9 cellular contexts compared by ENCODE assay signal in the genomic region with DNA sequence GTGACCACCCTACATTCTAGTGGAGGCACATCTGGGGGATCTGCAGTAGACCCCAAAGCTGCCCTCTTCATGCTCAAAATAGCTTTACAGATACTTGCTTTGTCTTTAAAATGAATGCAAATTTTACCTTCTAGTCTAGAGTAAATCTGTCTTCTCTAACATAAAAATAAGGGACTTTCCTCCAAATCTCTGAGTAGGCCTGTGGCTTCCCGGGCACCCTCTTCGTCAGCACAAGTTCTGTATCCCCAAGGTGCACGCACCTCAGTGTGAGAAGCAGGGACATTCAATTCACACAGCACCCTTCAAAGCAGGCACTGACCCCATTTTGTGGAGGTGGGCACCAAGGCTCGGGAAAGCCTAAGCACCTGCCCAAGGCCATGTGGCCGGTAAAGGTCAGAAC. TPM values are rescaled to one million over a fixed set of nuclear protein-coding genes. Genes with fewer than 3 reads are reported as not detected.
A peak's percentile ranks its signal among the peaks of the same experiment; 100 is the strongest.
DNase-seq lines count a peak whose midpoint lies in the region; ATAC-seq and TF ChIP-seq lines count a peak whose summit lies in the region.
"Had no signal": no experiment of that assay in that cellular context is flagged by ENCODE, and none has a peak within 500 bp of the region (broad histone marks: within the 10 kb centered on the region; RNA-seq: fewer than 3 reads in every experiment).

No MANE protein-coding gene starts in this region.

- H3K27ac ChIP-seq in thymus (ENCODE audit: low read depth): peak overlapping the region; percentile 39

- peaks cover 52% of the 10 kb centered on the region for H3K4me1 Mint-ChIP-seq in activated T-cell treated with anti-CD3 and anti-CD28 coated beads, Interleukin-2, amount 50 U/mL, for 4 hours (ENCODE audit: low read depth)
- H3K4me1 Mint-ChIP-seq in endothelial cell (ENCODE audit: unreplicated experiment) (peaks cover 11% of the 10 kb centered on the region), progenitor cell of endocrine pancreas (ENCODE audit: low read depth) (no peaks in the 10 kb centered on the region)

- H3K27ac Mint-ChIP-seq in endothelial cell (ENCODE audit: unreplicated experiment) (no peak overlapping the region), progenitor cell of endocrine pancreas (no peak overlapping the region)

- H3K9me3 Mint-ChIP-seq in activated T-cell treated with anti-CD3 and anti-CD28 coated beads, Interleukin-2, amount 50 U/mL, for 4 hours: no peaks in the 10 kb centered on the region
- H3K9me3 Mint-ChIP-seq in endothelial cell (ENCODE audit: unreplicated experiment) (no peaks in the 10 kb centered on the region), progenitor cell of endocrine pancreas (ENCODE audit: low read depth) (no peaks in the 10 kb centered on the region)

- peak overlapping the region; percentile 34 for H3K4me3 Mint-ChIP-seq in activated T-cell treated with anti-CD3 and anti-CD28 coated beads, Interleukin-2, amount 50 U/mL, for 4 hours
- H3K4me3 Mint-ChIP-seq in endothelial cell (ENCODE audit: unreplicated experiment): peak overlapping the region; percentile 1
- no peak overlapping the region for H3K4me3 Mint-ChIP-seq in progenitor cell of endocrine pancreas (ENCODE audit: low read depth)

- no peaks in the 10 kb centered on the region for H3K9me3 ChIP-seq in thymus (ENCODE audit: control insufficient read depth)

- H3K27me3 Mint-ChIP-seq in activated T-cell treated with anti-CD3 and anti-CD28 coated beads, Interleukin-2, amount 50 U/mL, for 4 hours (ENCODE audit: low read depth): no peaks in the 10 kb centered on the region
- H3K27me3 Mint-ChIP-seq in endothelial cell (ENCODE audit: unreplicated experiment): peaks cover 8% of the 10 kb centered on the region
- H3K27me3 Mint-ChIP-seq in progenitor cell of endocrine pancreas: no peaks in the 10 kb centered on the region

- peak; percentile 49 to 71 for ATAC-seq in activated T-cell treated with anti-CD3 and anti-CD28 coated beads, Interleukin-2, amount 50 U/mL, for 4 hours
- ATAC-seq in SK-N-SH treated with all-trans-retinoic acid at 6 μM for 48 hours: no peak

- peaks cover 28% of the 10 kb centered on the region for H3K36me3 Mint-ChIP-seq in activated T-cell treated with anti-CD3 and anti-CD28 coated beads, Interleukin-2, amount 50 U/mL, for 4 hours (ENCODE audit: insufficient read depth)
- H3K36me3 Mint-ChIP-seq in endothelial cell (ENCODE audit: low read depth, unreplicated experiment) (peaks cover 49% of the 10 kb centered on the region), progenitor cell of endocrine pancreas (ENCODE audit: insufficient read depth) (peaks cover 14% of the 10 kb centered on the region)

- H3K4me1 ChIP-seq in thymus (ENCODE audit: control insufficient read depth, insufficient read depth, low read length): peaks cover 7% of the 10 kb centered on the region

- TF ChIP-seq CTCF in endothelial cell (IDR thresholded peaks at IDR 0.05; ENCODE audit: unreplicated experiment) (no peak), progenitor cell of endocrine pancreas (IDR thresholded peaks at IDR 0.05; ENCODE audit: unreplicated experiment) (no peak)

- no peak overlapping the region for H3K4me3 ChIP-seq in thymus (ENCODE audit: low read length)

- H3K27me3 ChIP-seq in thymus (ENCODE audit: control insufficient read depth, insufficient read depth): no peaks in the 10 kb centered on the region

- WGBS in thymus: 93% methylated on average over 5 of the region's 5 CpGs

- H3K36me3 ChIP-seq in thymus (ENCODE audit: control insufficient read depth, insufficient read depth): peaks cover 82% of the 10 kb centered on the region

- DNase-seq in activated T-cell treated with anti-CD3 and anti-CD28 coated beads, Interleukin-2, amount 50 U/mL, for 4 hours: peak; percentile 30
- DNase-seq in activated T-cell treated with anti-CD3 and anti-CD28 coated beads for 4 hours: no peak
- peak; percentile 28 for DNase-seq in T follicular helper cell (ENCODE audit: low read depth)
- DNase-seq in endothelial cell (ENCODE audit: low spot score): no peak
- no peak for DNase-seq in RKO (ENCODE audit: low spot score)
- no peak for DNase-seq in progenitor cell of endocrine pancreas (ENCODE audit: low spot score, unreplicated experiment)
- DNase-seq: NCI-H748 treated with DMSO at 0.1 percent for 48 hours had no signal

TF ChIP-seq in SK-N-SH treated with all-trans-retinoic acid at 6 μM for 48 hours, 23 proteins besides CTCF, POLR2A, EP300 and RAD21:
- no peak for TF ChIP-seq TOX (CRISPR knock-in tag; IDR thresholded peaks at IDR 0.05; ENCODE audit: borderline replicate concordance)
- no peak for TF ChIP-seq ZNF565 (CRISPR knock-in tag; conservative IDR thresholded peaks at IDR 0.05; ENCODE audit: low read depth)

RNA-seq across cellular contexts. Expression of gene MEF2D, which starts 19.0 kb away (rescaled TPM):
- 10 to 100 TPM; 42.5 to 50.9 (median 46.3) TPM for total RNA-seq in activated T-cell treated with anti-CD3 and anti-CD28 coated beads, Interleukin-2, amount 50 U/mL, for 4 hours
- total RNA-seq in endothelial cell (ENCODE audit: unreplicated experiment): 45.2 TPM
- 26.3 TPM for polyA plus RNA-seq in thymus
- 20.2 and 26.6 TPM in 2 replicates for total RNA-seq in progenitor cell of endocrine pancreas

Comparison
In these comparisons a context has a peak if more than half of its experiments do, and no peak if none do; other contexts are left out.
1. DNase-seq: peak in activated T-cell treated with anti-CD3 and anti-CD28 coated beads, Interleukin-2, amount 50 U/mL, for 4 hours (single experiment) and T follicular helper cell (single experiment); none in activated T-cell treated with anti-CD3 and anti-CD28 coated beads for 4 hours (single experiment), endothelial cell (single experiment), RKO (single experiment) and progenitor cell of endocrine pancreas (single experiment).